8 cellular contexts compared by ENCODE assay signal in genomic region chr17:66906321-66907278, GRCh38. TPM values are rescaled to one million over a fixed set of nuclear protein-coding genes. Genes with fewer than 3 reads are reported as not detected.
DNase-seq lines count a peak whose midpoint lies in the region; ATAC-seq and TF ChIP-seq lines count a peak whose summit lies in the region.

No MANE protein-coding gene starts in this region.

- no peak for TF ChIP-seq POLR2A in vagina (IDR thresholded peaks at IDR 0.05)

- H3K27ac Mint-ChIP-seq in activated naive CD8-positive, alpha-beta T cell treated with anti-CD3 and anti-CD28 coated beads for 36 hours = no peak overlapping the region

- H3K9me3 ChIP-seq in vagina = no peaks in the 10 kb centered on the region

- no peaks in the 10 kb centered on the region for H3K36me3 ChIP-seq in vagina

- no peak overlapping the region for H3K4me3 ChIP-seq in vagina

- intact Hi-C loops in Right ventricle myocardium superior (cut with DNase I) = loop anchor here (2.0 kb wide), 1 partner anchor 178 kb away; no protein-coding TSS in a partner anchor
- intact Hi-C loops in posterior vena cava (cut with DNase I) = loop anchor here (5.0 to 10.0 kb wide), 3 partner anchors 189 to 1858 kb away; no protein-coding TSS in a partner anchor
- intact Hi-C loops in vagina (cut with DNase I) = loop anchor here (5.0 kb wide), 1 partner anchor 189 kb away; no protein-coding TSS in a partner anchor

- TF ChIP-seq CTCF in GM12874 (IDR thresholded peaks at IDR 0.05; ENCODE audit: insufficient read depth, low read depth, low read length) (peak; percentile 91), vagina (IDR thresholded peaks at IDR 0.05) (peak; percentile 45 to 72 (median 62))

- no peaks in the 10 kb centered on the region for H3K36me3 Mint-ChIP-seq in activated naive CD8-positive, alpha-beta T cell treated with anti-CD3 and anti-CD28 coated beads for 36 hours

- H3K9me3 Mint-ChIP-seq in activated naive CD8-positive, alpha-beta T cell treated with anti-CD3 and anti-CD28 coated beads for 36 hours = no peaks in the 10 kb centered on the region

- H3K4me3 Mint-ChIP-seq in activated naive CD8-positive, alpha-beta T cell treated with anti-CD3 and anti-CD28 coated beads for 36 hours = no peak overlapping the region

- H3K27me3 Mint-ChIP-seq in activated naive CD8-positive, alpha-beta T cell treated with anti-CD3 and anti-CD28 coated beads for 36 hours = no peaks in the 10 kb centered on the region

- H3K4me1 Mint-ChIP-seq in activated naive CD8-positive, alpha-beta T cell treated with anti-CD3 and anti-CD28 coated beads for 36 hours = peaks cover 2% of the 10 kb centered on the region

- H3K27me3 ChIP-seq in vagina = no peaks in the 10 kb centered on the region

- H3K27ac ChIP-seq in vagina = no peak overlapping the region

- peak; percentile 67 for ATAC-seq in Right ventricle myocardium superior (ENCODE audit: poor library complexity)
- no peak for ATAC-seq in GM18873 (IDR thresholded peaks at IDR 0.05; ENCODE audit: low FRiP score, unreplicated experiment)

- H3K4me1 ChIP-seq in vagina = peaks cover 11% of the 10 kb centered on the region

- peak; percentile 87 for DNase-seq in NCI-H1105 treated with DMSO at 0.1 percent for 48 hours (lab: John Stamatoyannopoulos, UW)
- DNase-seq in SKM-1 (lab: John Stamatoyannopoulos, UW; ENCODE audit: unreplicated experiment) = peak; percentile 36
- peak; percentile 66 for DNase-seq in activated naive CD8-positive, alpha-beta T cell treated with anti-CD3 and anti-CD28 coated beads for 36 hours
- DNase-seq in Right ventricle myocardium superior = peak; percentile 86
- peak; percentile 93 for DNase-seq in posterior vena cava (ENCODE audit: low spot score)
- no peak for DNase-seq in vagina (ENCODE audit: extremely low spot score in 2 of 2)

RNA-seq across cellular contexts. Expression of gene CACNG4, which starts 57.9 kb away (rescaled TPM):
- not detected for total RNA-seq in activated naive CD8-positive, alpha-beta T cell treated with anti-CD3 and anti-CD28 coated beads for 36 hours
- total RNA-seq in Right ventricle myocardium superior = not detected
- total RNA-seq in posterior vena cava = not detected
- 0.74 TPM for total RNA-seq in vagina

Comparison
In these comparisons a context has a peak if more than half of its experiments do, and no peak if none do; other contexts are left out.
1. DNase-seq: peak in NCI-H1105 treated with DMSO at 0.1 percent for 48 hours (single experiment), SKM-1 (single experiment), activated naive CD8-positive, alpha-beta T cell treated with anti-CD3 and anti-CD28 coated beads for 36 hours (single experiment), Right ventricle myocardium superior (single experiment) and posterior vena cava (single experiment); none in vagina (0 of 2).